9 cellular contexts compared by ENCODE assay signal in genomic region chr4:88823058-88823919, GRCh38.
DNase-seq lines count a peak whose midpoint lies in the region; ATAC-seq, FAIRE-seq and TF ChIP-seq lines count a peak whose summit lies in the region.
"Had no signal": no experiment of that assay in that cellular context is flagged by ENCODE, and none has a peak within 500 bp of the region (broad histone marks: within the 10 kb centered on the region; RNA-seq: fewer than 3 reads in every experiment).

No MANE protein-coding gene starts in this region.

- peak overlapping the region; percentile 78 for H3K4me2 ChIP-seq in endothelial cell of umbilical vein (ENCODE audit: insufficient read depth, low read length)

- no peaks in the 10 kb centered on the region for H4K20me1 ChIP-seq in endothelial cell of umbilical vein (replicated peaks; ENCODE audit: control insufficient read depth, extremely low read depth, insufficient read depth, low read length)

- TF ChIP-seq CTCF in BE2C (IDR thresholded peaks at IDR 0.05; ENCODE audit: low read depth, low read length) (no peak), endothelial cell of umbilical vein (IDR thresholded peaks at IDR 0.05; ENCODE audit: extremely low read depth in 1 of 2, insufficient read depth in 1 of 2, low read depth in 1 of 2, low read length in 2 of 2) (no peak)

- H3K9ac ChIP-seq in endothelial cell of umbilical vein (replicated peaks; ENCODE audit: extremely low read depth, insufficient read depth, low read length): peak overlapping the region; percentile 69

- dilution Hi-C loops in endothelial cell of umbilical vein (cut with MboI; ENCODE audit: extremely low pct_ligation_motif_present, low sequenced_read_pairs): loop anchor here (25.0 kb wide), 1 partner anchor 189 kb away; no protein-coding TSS in a partner anchor

- POLR2A ChIA-PET in endothelial cell of umbilical vein (lab: Charles Lee): no interaction called here

- FAIRE-seq in GM19239 (lab: Jason Lieb, UNC) (peak; percentile 96), endothelial cell of umbilical vein (lab: Jason Lieb, UNC) (peak; percentile 82)

- H2AFZ ChIP-seq in endothelial cell of umbilical vein (ENCODE audit: low read depth, low read length): peak overlapping the region; percentile 83

- intact Hi-C loops in endothelial cell of umbilical vein (cut with micrococcal nuclease): loop anchor here (1.0 to 5.0 kb wide), 5 partner anchors 20 to 334 kb away; no protein-coding TSS in a partner anchor

- ATAC-seq in HG03432 (IDR thresholded peaks at IDR 0.05; ENCODE audit: unreplicated experiment): peak; percentile 96

- H3K4me1 ChIP-seq in BE2C (peaks cover 16% of the 10 kb centered on the region), endothelial cell of umbilical vein (ENCODE audit: control insufficient read depth, extremely low read depth, insufficient read depth, low read length) (peaks cover 17% of the 10 kb centered on the region)

- H3K27ac ChIP-seq in endothelial cell of umbilical vein (ENCODE audit: insufficient read depth, low read depth, low read length): peak overlapping the region; percentile 81
- H3K27ac ChIP-seq: SK-N-MC had no signal

- peak; percentile 64 for TF ChIP-seq POLR2A in endothelial cell of umbilical vein (IDR thresholded peaks at IDR 0.05; ENCODE audit: low read depth, low read length)

- no peaks in the 10 kb centered on the region for H3K9me1 ChIP-seq in endothelial cell of umbilical vein (replicated peaks; ENCODE audit: control insufficient read depth, extremely low read depth, insufficient read depth, low read length)

- H3K9me3 ChIP-seq in BE2C (no peaks in the 10 kb centered on the region), endothelial cell of umbilical vein (replicated peaks; ENCODE audit: control insufficient read depth, insufficient read depth, low read length) (no peaks in the 10 kb centered on the region)

- CTCF ChIA-PET in endothelial cell of umbilical vein (lab: Charles Lee): interaction anchor here (0.7 to 1.3 kb wide), 7 partner anchors 11 to 202 kb away, joined by 3 to 18 read pairs (median 3); no protein-coding TSS in a partner anchor

- H3K36me3 ChIP-seq in BE2C: no peaks in the 10 kb centered on the region
- H3K36me3 ChIP-seq in endothelial cell of umbilical vein (ENCODE audit: control insufficient read depth in 2 of 2, extremely low read depth in 1 of 2, insufficient read depth in 2 of 2, low read length in 2 of 2): no peaks in the 10 kb centered on the region

- H3K79me2 ChIP-seq in endothelial cell of umbilical vein (ENCODE audit: control insufficient read depth, insufficient read depth, low read length): no peaks in the 10 kb centered on the region

- H3K4me3 ChIP-seq in BE2C (ENCODE audit: low read depth, low read length) (peak overlapping the region; percentile 58), endothelial cell of umbilical vein (replicated peaks in 1 of 3; ENCODE audit: insufficient read depth in 1 of 3, low read depth in 1 of 3, low read length in 3 of 3) (peak overlapping the region; percentile 12 to 61 (median 39))
- H3K4me3 ChIP-seq: SK-N-MC had no signal

- peak; percentile 49 for DNase-seq in BE2C
- DNase-seq in GM19239 (ENCODE audit: insufficient read length, low spot score): peak; percentile 27
- DNase-seq in NCI-H82 (lab: John Stamatoyannopoulos, UW): peak; percentile 91
- peak; percentile 40 for DNase-seq in activated CD8-positive, alpha-beta memory T cell treated with anti-CD3 and anti-CD28 coated beads, Interleukin-2, amount 50 U/mL, for 24 hours (ENCODE audit: extremely low read depth)
- DNase-seq in endothelial cell of umbilical vein (ENCODE audit: low read depth, low spot score): peak; percentile 92
- peak; percentile 86 for DNase-seq in midbrain (lab: John Stamatoyannopoulos, UW)
- DNase-seq in stimulated activated CD8-positive, alpha-beta memory T cell treated with anti-CD3 and anti-CD28 coated beads, Interleukin-15, amount 100 ng/mL, for 48 hours (ENCODE audit: low read depth in 2 of 2): peak; percentile 14 to 34

- BruUV-seq in endothelial cell of umbilical vein (replicated peaks; lab: Mats Ljungman, UMichigan): no TSS peak

- H3K27me3 ChIP-seq in BE2C (no peaks in the 10 kb centered on the region), endothelial cell of umbilical vein (ENCODE audit: control insufficient read depth in 2 of 2, insufficient read depth in 2 of 2, low read length in 2 of 2) (no peaks in the 10 kb centered on the region)

TF ChIP-seq in endothelial cell of umbilical vein, 7 proteins besides CTCF, POLR2A, EP300 and RAD21:
- TF ChIP-seq FOS (IDR thresholded peaks at IDR 0.05; ENCODE audit: borderline replicate concordance, insufficient read depth, low read length) (peak; percentile 19), POLR2AphosphoS5 (IDR thresholded peaks at IDR 0.05; ENCODE audit: insufficient read depth, low read depth, low read length) (peak; percentile 55), EZH2 (IDR thresholded peaks at IDR 0.05; ENCODE audit: borderline replicate concordance, low read depth, low read length, severe bottlenecking) (no peak), GATA2 (IDR thresholded peaks at IDR 0.05; ENCODE audit: insufficient read depth, insufficient read length, low read depth, low read length) (no peak), MYC (IDR thresholded peaks at IDR 0.05; ENCODE audit: low read depth, low read length) (no peak), JUN (IDR thresholded peaks at IDR 0.05; ENCODE audit: borderline replicate concordance, insufficient read depth, insufficient read length, low read depth) (peak; percentile 74), MAX (IDR thresholded peaks at IDR 0.05; ENCODE audit: insufficient read depth, insufficient read length) (no peak)

Comparison
In these comparisons a context has a peak if more than half of its experiments do, and no peak if none do; other contexts are left out.
1. Peak in every context shown above with its lines: DNase-seq, ATAC-seq, H3K4me3 ChIP-seq and H3K27ac ChIP-seq.
2. DNase-seq: peak in every context shown above with its lines; median percentile 92 in endothelial cell of umbilical vein; 91 in NCI-H82; 86 in midbrain; 49 in BE2C; 40 in activated CD8-positive, alpha-beta memory T cell treated with anti-CD3 and anti-CD28 coated beads, Interleukin-2, amount 50 U/mL, for 24 hours; 27 in GM19239; 24 in stimulated activated CD8-positive, alpha-beta memory T cell treated with anti-CD3 and anti-CD28 coated beads, Interleukin-15, amount 100 ng/mL, for 48 hours.